Comparison of ENCODE assay signal across 8 cellular contexts in the genomic region with DNA sequence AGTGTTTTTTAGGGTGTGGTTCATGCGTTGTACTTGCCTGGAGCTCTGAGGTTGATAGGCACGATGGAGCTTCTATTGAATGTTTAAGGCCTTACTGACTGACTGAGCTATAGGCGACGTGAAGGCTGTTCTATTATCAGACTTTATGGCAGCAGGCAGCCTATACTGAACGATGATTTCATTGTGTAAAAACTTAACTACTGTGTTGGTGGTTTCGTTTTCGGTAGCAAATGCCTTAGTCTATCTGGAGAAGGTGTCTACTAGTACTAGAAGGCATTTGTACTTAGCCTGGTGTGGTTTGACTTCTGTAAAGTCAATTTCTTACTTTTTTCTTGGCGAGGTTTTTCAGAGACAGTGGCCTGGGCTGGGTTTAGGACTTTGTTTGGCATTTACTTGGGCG.
DNase-seq lines count a peak whose midpoint lies in the region; ATAC-seq, FAIRE-seq and TF ChIP-seq lines count a peak whose summit lies in the region.
"Not testable (repeated sequence)": the region's sequence is repeated elsewhere in the genome, so short reads cannot be mapped to it uniquely, and the experiment has no call there.

No MANE protein-coding gene starts in this region.

- H3K23me2 ChIP-seq in H1 (ENCODE audit: low read depth, low read length): not testable (repeated sequence)

- not testable (repeated sequence) for TF ChIP-seq POLR2A in K562 (conservative IDR thresholded peaks at IDR 0.05); H1 (IDR thresholded peaks at IDR 0.05; ENCODE audit: control extremely low read depth in 1 of 2, low read depth in 2 of 2, low read length in 2 of 2); HepG2 (IDR thresholded peaks at IDR 0.05; ENCODE audit: insufficient read depth in 1 of 2, low read depth in 2 of 2, low read length in 2 of 2)

- H3K27ac ChIP-seq in BLaER1 treated with 17β-estradiol and CSF1 and Interleukin-3, amounts not matched to agents 10 nM and 100 nM: 0 out of 22 replicates have a peak overlapping the region, but pooled peaks of 1 of the 11 experiments have one; percentile 35
- not testable (repeated sequence) for H3K27ac ChIP-seq in GM23338 (ENCODE audit: low read depth); OCI-LY3 (ENCODE audit: low read length); K562 (ENCODE audit: extremely low read depth, low read depth, low read length); H1 (ENCODE audit: low read depth, low read length); HepG2 (ENCODE audit: extremely low read length, insufficient read depth, low read length); neural cell (ENCODE audit: low read length)
- H3K27ac ChIP-seq in smooth muscle cell (ENCODE audit: low read depth): peak overlapping the region; percentile 82

- H3K18ac ChIP-seq in H1 (ENCODE audit: extremely low read depth, low read length): not testable (repeated sequence)

- not testable (repeated sequence) for H3K36me3 ChIP-seq in BLaER1 treated with 17β-estradiol and CSF1 and Interleukin-3, amounts not matched to agents 10 nM and 100 nM; GM23338 (ENCODE audit: insufficient read depth); OCI-LY3 (replicated peaks; ENCODE audit: low read depth, low read length); K562 (ENCODE audit: control insufficient read depth, insufficient read depth, low read length); HepG2 (replicated peaks in 1 of 2; ENCODE audit: control insufficient read depth in 1 of 2, insufficient read depth in 2 of 2, low read length in 2 of 2); neural cell (ENCODE audit: insufficient read depth, low read length); smooth muscle cell (ENCODE audit: low read depth)
- H3K36me3 ChIP-seq in H1 (ENCODE audit: control insufficient read depth in 2 of 4, insufficient read depth in 4 of 4, low read length in 3 of 4): peaks cover 0 to 13% (median 2%) of the 10 kb centered on the region in 4 experiments; a peak in 2 of 8 replicates

- not testable (repeated sequence) for H3F3A ChIP-seq in GM23338 (replicated peaks; ENCODE audit: low read depth); neural cell (ENCODE audit: insufficient read depth, low read length, poor library complexity, severe bottlenecking); smooth muscle cell (ENCODE audit: low read depth)

- peak overlapping the region in 6 of 11 experiments; percentile 27 to 38 (median 30); a peak in 9 of 22 replicates for H3K4me2 ChIP-seq in BLaER1 treated with 17β-estradiol and CSF1 and Interleukin-3, amounts not matched to agents 10 nM and 100 nM
- H3K4me2 ChIP-seq in GM23338: peak overlapping the region; percentile 64
- peak overlapping the region; percentile 41 for H3K4me2 ChIP-seq in OCI-LY3 (ENCODE audit: low read length)
- H3K4me2 ChIP-seq in K562 (ENCODE audit: insufficient read depth, low read length): peak overlapping the region; percentile 41
- not testable (repeated sequence) for H3K4me2 ChIP-seq in H1 (ENCODE audit: insufficient read depth in 1 of 2, low read depth in 2 of 2, low read length in 2 of 2); neural cell (ENCODE audit: low read length)
- H3K4me2 ChIP-seq in HepG2 (ENCODE audit: low read depth, low read length): peak overlapping the region; percentile 42; the same call in 1 of the 2 replicates
- peak overlapping the region; percentile 82 for H3K4me2 ChIP-seq in smooth muscle cell

- 19% methylated on average over 9 of the region's 9 CpGs for WGBS in K562 (ENCODE audit: insufficient coverage, low coverage, missing lambda C conversion rate)
- 87% methylated on average over 9 of the region's 9 CpGs; no CpG with 5 or more reads in 1 of the 2 experiments for WGBS in H1 (ENCODE audit: extremely low coverage in 1 of 2, insufficient coverage in 1 of 2, insufficient read length in 1 of 2, insufficient replicate concordance in 2 of 2, low coverage in 1 of 2, low lambda C conversion rate in 2 of 2, missing lambda C conversion rate in 1 of 2), 2 experiments
- WGBS in HepG2 (ENCODE audit: low lambda C conversion rate): 33% methylated on average over 8 of the region's 9 CpGs
- 32% methylated on average over 9 of the region's 9 CpGs for WGBS in smooth muscle cell (ENCODE audit: low lambda C conversion rate)

- H3K9ac ChIP-seq in BLaER1 treated with 17β-estradiol and CSF1 and Interleukin-3, amounts not matched to agents 10 nM and 100 nM; OCI-LY3 (ENCODE audit: low read length); K562 (ENCODE audit: insufficient read depth in 1 of 2, low read depth in 2 of 2, low read length in 2 of 2); H1 (replicated peaks in 1 of 4; ENCODE audit: extremely low read depth in 1 of 4, low read depth in 3 of 4, low read length in 3 of 4); HepG2 (ENCODE audit: insufficient read depth, low read depth, low read length); neural cell (ENCODE audit: low read length): not testable (repeated sequence)
- H3K9ac ChIP-seq in smooth muscle cell (ENCODE audit: low read depth): peak overlapping the region; percentile 79

- H3K36me3 Mint-ChIP-seq in GM23338 (ENCODE audit: low read depth): peaks cover 38% of the 10 kb centered on the region

- not testable (repeated sequence) for H3K4me3 Mint-ChIP-seq in GM23338

- not testable (repeated sequence) for TF ChIP-seq EP300 in K562 (IDR thresholded peaks at IDR 0.05; ENCODE audit: low read length); H1 (IDR thresholded peaks at IDR 0.05; ENCODE audit: borderline replicate concordance in 1 of 2, low read depth in 2 of 2, low read length in 2 of 2); HepG2 (IDR thresholded peaks at IDR 0.05; ENCODE audit: low read depth in 2 of 2, low read length in 2 of 2); HepG2 (CRISPR knock-in tag; IDR thresholded peaks at IDR 0.05; ENCODE audit: borderline replicate concordance); neural cell (conservative IDR thresholded peaks at IDR 0.05; ENCODE audit: poor library complexity, severe bottlenecking)

- not testable (repeated sequence) for H3K27ac Mint-ChIP-seq in GM23338

- intact Hi-C loops in K562 (cut with micrococcal nuclease); HepG2 (cut with micrococcal nuclease; ENCODE audit: unreplicated experiment): not testable (repeated sequence)

- peaks cover 4 to 43% (median 31%) of the 10 kb centered on the region in 10 experiments; a peak in 17 of 20 replicates for H3K4me1 ChIP-seq in BLaER1 treated with 17β-estradiol and CSF1 and Interleukin-3, amounts not matched to agents 10 nM and 100 nM
- peaks cover 39% of the 10 kb centered on the region for H3K4me1 ChIP-seq in GM23338 (ENCODE audit: insufficient read depth)
- H3K4me1 ChIP-seq in OCI-LY3 (ENCODE audit: low read length): peaks cover 25% of the 10 kb centered on the region
- peaks cover 3 to 31% of the 10 kb centered on the region in 2 experiments; a peak in 4 of 5 replicates for H3K4me1 ChIP-seq in K562 (replicated peaks in 1 of 2; ENCODE audit: control insufficient read depth in 2 of 2, insufficient read depth in 2 of 2, low read length in 2 of 2)
- H3K4me1 ChIP-seq in H1 (replicated peaks in 1 of 4; ENCODE audit: control insufficient read depth in 3 of 4, insufficient read depth in 4 of 4, low read length in 3 of 4): not testable (repeated sequence)
- peaks cover 32% of the 10 kb centered on the region for H3K4me1 ChIP-seq in HepG2 (ENCODE audit: insufficient read depth, low read length)
- peaks cover 16% of the 10 kb centered on the region for H3K4me1 ChIP-seq in smooth muscle cell (ENCODE audit: low read depth)

- H3K27me3 ChIP-seq in BLaER1 treated with 17β-estradiol and CSF1 and Interleukin-3, amounts not matched to agents 10 nM and 100 nM; GM23338 (ENCODE audit: insufficient read depth); OCI-LY3 (ENCODE audit: low read depth, low read length); K562 (ENCODE audit: control insufficient read depth in 2 of 2, insufficient read depth in 2 of 2, low read length in 2 of 2); H1 (replicated peaks in 1 of 4; ENCODE audit: control insufficient read depth in 3 of 4, extremely low read depth in 1 of 4, insufficient read depth in 3 of 4, low read length in 3 of 4); HepG2 (ENCODE audit: control insufficient read depth in 1 of 2, insufficient read depth in 2 of 2, low read length in 2 of 2); neural cell (ENCODE audit: insufficient read depth, low read depth, low read length); smooth muscle cell (ENCODE audit: low read depth): not testable (repeated sequence)

- TF ChIP-seq CTCF in GM23338 (conservative IDR thresholded peaks at IDR 0.05; ENCODE audit: low read depth in 2 of 2); OCI-LY3 (IDR thresholded peaks at IDR 0.05; ENCODE audit: low read depth, low read length); K562 (IDR thresholded peaks at IDR 0.05 in 2 of 3, conservative IDR thresholded peaks at IDR 0.05 in 1 of 3; ENCODE audit: insufficient read depth in 2 of 3, low read depth in 1 of 3, low read length in 3 of 3); H1 (IDR thresholded peaks at IDR 0.05; ENCODE audit: control extremely low read depth in 1 of 3, insufficient read depth in 1 of 3, low read depth in 1 of 3, low read length in 3 of 3); HepG2 (CRISPR knock-in tag; IDR thresholded peaks at IDR 0.05); neural cell (IDR thresholded peaks at IDR 0.05; ENCODE audit: poor library complexity, severe bottlenecking); smooth muscle cell (IDR thresholded peaks at IDR 0.05; ENCODE audit: borderline replicate concordance, insufficient read depth, poor library complexity, severe bottlenecking): not testable (repeated sequence)

- H4K20me1 ChIP-seq in BLaER1 treated with 17β-estradiol and CSF1 and Interleukin-3, amounts not matched to agents 10 nM and 100 nM; GM23338 (replicated peaks; ENCODE audit: insufficient read depth); OCI-LY3 (ENCODE audit: insufficient read depth, low read length); K562 (replicated peaks; ENCODE audit: control insufficient read depth, insufficient read depth, low read length); H1 (replicated peaks in 1 of 2; ENCODE audit: control insufficient read depth in 1 of 2, insufficient read depth in 2 of 2, low read length in 2 of 2); HepG2 (ENCODE audit: insufficient read depth, low read length); neural cell (ENCODE audit: insufficient read depth); smooth muscle cell (ENCODE audit: low read depth): not testable (repeated sequence)

- CTCF ChIA-PET in K562 (lab: Yijun Ruan, JAX; ENCODE audit: low intra/inter-chr PET ratio); H1 (lab: Charles Lee; ENCODE audit: partially characterized antibody); HepG2 (lab: Yijun Ruan, JAX; ENCODE audit: low intra/inter-chr PET ratio, low total read pairs): not testable (repeated sequence)

- in situ Hi-C loops in K562 (cut with MboI); HepG2 (cut with HindIII; ENCODE audit: extremely low pct_ligation_motif_present, low pct_unique_long_range_greater_than_20kb): not testable (repeated sequence)

- H3K79me1 ChIP-seq in H1 (ENCODE audit: low read depth, low read length): not testable (repeated sequence)

- not testable (repeated sequence) for H4K5ac ChIP-seq in H1 (ENCODE audit: insufficient read length, low read depth, low read length)

- H3K9me3 ChIP-seq in BLaER1 treated with 17β-estradiol and CSF1 and Interleukin-3, amounts not matched to agents 10 nM and 100 nM (replicated peaks in 1 of 11); OCI-LY3 (ENCODE audit: insufficient read depth, low read length); K562 (replicated peaks; ENCODE audit: control insufficient read depth, insufficient read depth, low read depth, low read length); H1 (ENCODE audit: insufficient read depth in 2 of 2, low read depth in 1 of 2, low read length in 1 of 2); HepG2 (ENCODE audit: low read length); neural cell (ENCODE audit: low read length); smooth muscle cell (replicated peaks; ENCODE audit: low read depth): not testable (repeated sequence)

- not testable (repeated sequence) for BruUV-seq in K562 (replicated peaks; lab: Mats Ljungman, UMichigan); HepG2 (replicated peaks; lab: Mats Ljungman, UMichigan)

- not testable (repeated sequence) for H4K8ac ChIP-seq in H1 (ENCODE audit: extremely low read depth, insufficient read depth, low read length)

- H3K14ac ChIP-seq in H1 (ENCODE audit: insufficient read length): not testable (repeated sequence)

- not testable (repeated sequence) for H3K4me3 ChIP-seq in BLaER1 treated with 17β-estradiol and CSF1 and Interleukin-3, amounts not matched to agents 10 nM and 100 nM; GM23338; K562; H1 (ENCODE audit: extremely low read depth in 1 of 4, insufficient read depth in 2 of 4, low read depth in 3 of 4, low read length in 4 of 4); HepG2 (replicated peaks in 1 of 3; ENCODE audit: insufficient read depth in 1 of 3, low read depth in 2 of 3, low read length in 3 of 3)
- H3K4me3 ChIP-seq in OCI-LY3 (ENCODE audit: low read length) (peak overlapping the region; percentile 45), neural cell (ENCODE audit: low read length) (peak overlapping the region; percentile 25), smooth muscle cell (peak overlapping the region; percentile 37)

- not testable (repeated sequence) for H2BK15ac ChIP-seq in H1 (ENCODE audit: low read length)

- 0 out of 2 replicates have a peak overlapping the region, but pooled peaks have one; percentile 65 for H2AK5ac ChIP-seq in H1 (ENCODE audit: low read depth, low read length)

- peaks cover 19% of the 10 kb centered on the region for H3K4me1 Mint-ChIP-seq in GM23338

- POLR2A ChIA-PET in K562 (lab: Yijun Ruan, JAX) (interaction anchor here (0.6 kb wide), 1 partner anchor 193 kb away, joined by 5 read pairs; no protein-coding TSS in a partner anchor), H1 (lab: Charles Lee; ENCODE audit: partially characterized antibody) (interaction anchor here (1.7 to 1.9 kb wide), 2 partner anchors 13 to 19 kb away, joined by 5 to 7 read pairs; no protein-coding TSS in a partner anchor)
- POLR2A ChIA-PET in HepG2 (lab: Yijun Ruan, JAX): not testable (repeated sequence)

- H2BK12ac ChIP-seq in H1 (ENCODE audit: low read depth, low read length): 0 out of 2 replicates have a peak overlapping the region, but pooled peaks have one; percentile 39

- DNase-seq in GM23338 (ENCODE audit: low spot score); H1 (ENCODE audit: low read depth in 1 of 2, low spot score in 2 of 2); HepG2 (ENCODE audit: low spot score); smooth muscle cell (lab: John Stamatoyannopoulos, UW; ENCODE audit: unreplicated experiment): not testable (repeated sequence)
- peak in 1 of 4 experiments; percentile 13 for DNase-seq in K562 (ENCODE audit: extremely low read depth in 1 of 4, low spot score in 3 of 4)

- not testable (repeated sequence) for H3K79me2 ChIP-seq in GM23338 (replicated peaks; ENCODE audit: insufficient read depth); OCI-LY3 (ENCODE audit: low read length); K562 (ENCODE audit: control insufficient read depth, insufficient read depth, low read length); H1 (ENCODE audit: control insufficient read depth in 1 of 2, insufficient read depth in 2 of 2, low read length in 2 of 2); HepG2 (ENCODE audit: insufficient read depth, low read length); neural cell (replicated peaks; ENCODE audit: insufficient read depth, low read length); smooth muscle cell (ENCODE audit: low read depth)

- ATAC-seq in GM23338, K562, HepG2: not testable (repeated sequence)

- not testable (repeated sequence) for FAIRE-seq in K562 (lab: Jason Lieb, UNC); H1 (lab: Jason Lieb, UNC); HepG2 (lab: Jason Lieb, UNC)

- not testable (repeated sequence) for H3K9me2 ChIP-seq in GM23338 (ENCODE audit: insufficient read depth); neural cell (ENCODE audit: insufficient read depth, low read length)

- not testable (repeated sequence) for H3K23ac ChIP-seq in H1 (ENCODE audit: insufficient read length)

- H3K9me3 Mint-ChIP-seq in GM23338: peaks cover 13% of the 10 kb centered on the region; the same call in 2 of the 3 replicates

- TF ChIP-seq RAD21 in K562 (CRISPR knock-in tag; conservative IDR thresholded peaks at IDR 0.05 in 1 of 2, IDR thresholded peaks at IDR 0.05 in 1 of 2); H1 (IDR thresholded peaks at IDR 0.05 in 1 of 2, conservative IDR thresholded peaks at IDR 0.05 in 1 of 2; ENCODE audit: low read depth in 2 of 2, low read length in 2 of 2); HepG2 (CRISPR knock-in tag; IDR thresholded peaks at IDR 0.05); neural cell (conservative IDR thresholded peaks at IDR 0.05): not testable (repeated sequence)

- not testable (repeated sequence) for H2AFZ ChIP-seq in GM23338; OCI-LY3 (ENCODE audit: low read depth, low read length); H1 (ENCODE audit: low read length); HepG2 (ENCODE audit: low read length); neural cell (ENCODE audit: low read depth, low read length); smooth muscle cell (ENCODE audit: low read depth)
- peak overlapping the region; percentile 79 for H2AFZ ChIP-seq in K562 (ENCODE audit: low read depth, low read length)

- H3K4ac ChIP-seq in H1 (replicated peaks; ENCODE audit: insufficient read length, low read depth, low read length): not testable (repeated sequence)

- H2BK5ac ChIP-seq in H1 (ENCODE audit: low read depth, low read length): not testable (repeated sequence)

- peaks cover 13% of the 10 kb centered on the region for H3K27me3 Mint-ChIP-seq in GM23338 (ENCODE audit: insufficient read depth, low read depth, poor library complexity)

- not testable (repeated sequence) for H4K91ac ChIP-seq in H1 (replicated peaks; ENCODE audit: insufficient read length, low read length)

- H2BK20ac ChIP-seq in H1 (ENCODE audit: low read length): not testable (repeated sequence)

- H3K9me1 ChIP-seq in K562 (ENCODE audit: control insufficient read depth, insufficient read depth, low read length): not testable (repeated sequence)

- H3K56ac ChIP-seq in H1 (replicated peaks; ENCODE audit: insufficient read length, low read depth, low read length): not testable (repeated sequence)

- H2BK120ac ChIP-seq in H1 (replicated peaks; ENCODE audit: low read depth, low read length): not testable (repeated sequence)
